ENCODE assay signal across 23 cellular contexts in genomic region chr1:234732671-234733390, GRCh38.
DNase-seq lines count a peak whose midpoint lies in the region; ATAC-seq, FAIRE-seq and TF ChIP-seq lines count a peak whose summit lies in the region.
"Had no signal": no experiment of that assay in that cellular context is flagged by ENCODE, and none has a peak within 500 bp of the region (broad histone marks: within the 10 kb centered on the region; RNA-seq: fewer than 3 reads in every experiment).

No MANE protein-coding gene starts in this region.

- H4K91ac ChIP-seq in H1 (replicated peaks; ENCODE audit: insufficient read length, low read length): no peak overlapping the region

- no peaks in the 10 kb centered on the region for H3K79me2 ChIP-seq in H1 (ENCODE audit: control insufficient read depth in 1 of 2, insufficient read depth in 2 of 2, low read length in 2 of 2)

- no peaks in the 10 kb centered on the region for H3K9me3 ChIP-seq in KOPT-K1 (ENCODE audit: insufficient read depth, low read length, poor library complexity, severe bottlenecking)
- H3K9me3 ChIP-seq in H1 (ENCODE audit: insufficient read depth in 2 of 2, low read depth in 1 of 2, low read length in 1 of 2): no peaks in the 10 kb centered on the region
- H3K9me3 ChIP-seq: vagina had no signal

- no peak for FAIRE-seq in H1 (lab: Jason Lieb, UNC)
- FAIRE-seq: GM18507, kidney had no signal

- no peak overlapping the region for H3K4me3 Mint-ChIP-seq in activated naive CD4-positive, alpha-beta T cell treated with anti-CD3 and anti-CD28 coated beads, Interleukin-2, amount 10 ng/mL, durations not matched to agents 7 days and 5 days
- H3K4me3 Mint-ChIP-seq in stimulated activated naive B cell treated with anti-CD40 and anti-IgM and Interleukin-4, amounts not matched to agents 10 μg/mL and 1 μg/mL and 100 μg/mL, for 72 hours: no peak overlapping the region
- H3K4me3 Mint-ChIP-seq in effector memory CD8-positive, alpha-beta T cell: no peak overlapping the region

- H3K9ac ChIP-seq in H1 (replicated peaks in 1 of 4; ENCODE audit: extremely low read depth in 1 of 4, low read depth in 3 of 4, low read length in 3 of 4): no peak overlapping the region

- H3K79me1 ChIP-seq in H1 (ENCODE audit: low read depth, low read length): no peaks in the 10 kb centered on the region

- H3K9me3 Mint-ChIP-seq in activated naive CD4-positive, alpha-beta T cell treated with anti-CD3 and anti-CD28 coated beads, Interleukin-2, amount 10 ng/mL, durations not matched to agents 7 days and 5 days: no peaks in the 10 kb centered on the region
- H3K9me3 Mint-ChIP-seq in stimulated activated naive B cell treated with anti-CD40 and anti-IgM and Interleukin-4, amounts not matched to agents 10 μg/mL and 1 μg/mL and 100 μg/mL, for 72 hours: no peaks in the 10 kb centered on the region
- H3K9me3 Mint-ChIP-seq in effector memory CD8-positive, alpha-beta T cell: no peaks in the 10 kb centered on the region

- H2BK20ac ChIP-seq in H1 (ENCODE audit: low read length): no peak overlapping the region

- 0 out of 2 replicates have a peak overlapping the region, but pooled peaks have one; percentile 23 for H2BK12ac ChIP-seq in H1 (ENCODE audit: low read depth, low read length)

- no peak overlapping the region; the same call in 1 of the 2 replicates for H3K18ac ChIP-seq in H1 (ENCODE audit: extremely low read depth, low read length)

- no peak overlapping the region for H2BK120ac ChIP-seq in H1 (replicated peaks; ENCODE audit: low read depth, low read length)

- no peak overlapping the region for H4K5ac ChIP-seq in H1 (ENCODE audit: insufficient read length, low read depth, low read length)

- no peak overlapping the region for H3K14ac ChIP-seq in H1 (ENCODE audit: insufficient read length)

- H3K23ac ChIP-seq in H1 (ENCODE audit: insufficient read length): no peak overlapping the region

- no peak overlapping the region for H3K4me2 ChIP-seq in H1 (ENCODE audit: insufficient read depth in 1 of 2, low read depth in 2 of 2, low read length in 2 of 2)

- WGBS in H1 (ENCODE audit: extremely low coverage in 1 of 2, insufficient coverage in 1 of 2, insufficient read length in 1 of 2, insufficient replicate concordance in 2 of 2, low coverage in 1 of 2, low lambda C conversion rate in 2 of 2, missing lambda C conversion rate in 1 of 2), 2 experiments: 93% methylated on average over 16 of the region's 16 CpGs; no CpG with 5 or more reads in 1 of the 2 experiments

- H3K4me1 ChIP-seq in H1 (replicated peaks in 1 of 4; ENCODE audit: control insufficient read depth in 3 of 4, insufficient read depth in 4 of 4, low read length in 3 of 4): no peaks in the 10 kb centered on the region; a peak in 1 of 7 replicates

- DNase-seq in activated naive CD4-positive, alpha-beta T cell treated with anti-CD3 and anti-CD28 coated beads, Interleukin-2, amount 10 ng/mL, durations not matched to agents 7 days and 5 days: no peak
- no peak for DNase-seq in activated naive CD4-positive, alpha-beta T cell (lab: John Stamatoyannopoulos, UW)
- DNase-seq in H1 (ENCODE audit: low read depth in 1 of 2, low spot score in 2 of 2): no peak
- no peak for DNase-seq in stimulated activated naive B cell treated with anti-CD40 and anti-IgM and Interleukin-4, amounts not matched to agents 10 μg/mL and 1 μg/mL and 100 μg/mL, for 72 hours
- no peak for DNase-seq in effector CD8-positive, alpha-beta T cell (lab: John Stamatoyannopoulos, UW)
- DNase-seq in effector memory CD8-positive, alpha-beta T cell: no peak
- DNase-seq: activated CD4-positive, alpha-beta T cell treated with anti-CD3 and anti-CD28 coated beads for 1 hour; brain microvascular endothelial cell; cortex of kidney; foreskin keratinocyte; hypothalamus; KBM-7; kidney; NCI-H1930; NCI-H446; NK-92 treated with Interleukin-12 subunit alpha and Interleukin-12 subunit beta, amount 100 ng/mL, for 24 hours; stimulated activated CD4-positive, alpha-beta T cell treated with anti-CD3 and anti-CD28 coated beads, Interleukin-2, amount 100 ng/mL, for 48 hours had no signal

- H4K8ac ChIP-seq in H1 (ENCODE audit: extremely low read depth, insufficient read depth, low read length): no peak overlapping the region

- H3K27ac ChIP-seq in KOPT-K1 (ENCODE audit: low read depth, low read length, poor library complexity, severe bottlenecking) (peak overlapping the region; percentile 79), H1 (ENCODE audit: low read depth, low read length) (no peak overlapping the region)
- H3K27ac ChIP-seq: SK-N-MC, vagina had no signal

- POLR2A ChIA-PET in H1 (lab: Charles Lee; ENCODE audit: partially characterized antibody): interaction anchor here (1.2 kb wide), 1 partner anchor 123 kb away, joined by 3 read pairs; the partner anchor contains the start of gene IRF2BP2

- no peak for TF ChIP-seq POLR2A in H1 (IDR thresholded peaks at IDR 0.05; ENCODE audit: control extremely low read depth in 1 of 2, low read depth in 2 of 2, low read length in 2 of 2)

- H3K56ac ChIP-seq in H1 (replicated peaks; ENCODE audit: insufficient read length, low read depth, low read length): no peak overlapping the region

- H3K36me3 ChIP-seq in KOPT-K1 (ENCODE audit: insufficient read depth, low read length) (no peaks in the 10 kb centered on the region), H1 (ENCODE audit: control insufficient read depth in 2 of 4, insufficient read depth in 4 of 4, low read length in 3 of 4) (no peaks in the 10 kb centered on the region)
- H3K36me3 ChIP-seq: brain microvascular endothelial cell, vagina had no signal

- H4K20me1 ChIP-seq in H1 (replicated peaks in 1 of 2; ENCODE audit: control insufficient read depth in 1 of 2, insufficient read depth in 2 of 2, low read length in 2 of 2): no peaks in the 10 kb centered on the region

- peak overlapping the region; percentile 40; the same call in 1 of the 2 replicates for H2BK15ac ChIP-seq in H1 (ENCODE audit: low read length)

- H3K27me3 Mint-ChIP-seq in activated naive CD4-positive, alpha-beta T cell treated with anti-CD3 and anti-CD28 coated beads, Interleukin-2, amount 10 ng/mL, durations not matched to agents 7 days and 5 days: no peaks in the 10 kb centered on the region
- no peaks in the 10 kb centered on the region for H3K27me3 Mint-ChIP-seq in stimulated activated naive B cell treated with anti-CD40 and anti-IgM and Interleukin-4, amounts not matched to agents 10 μg/mL and 1 μg/mL and 100 μg/mL, for 72 hours
- H3K27me3 Mint-ChIP-seq in effector memory CD8-positive, alpha-beta T cell: no peaks in the 10 kb centered on the region

- CTCF ChIA-PET in activated naive CD4-positive, alpha-beta T cell treated with anti-CD3 and anti-CD28 coated beads, Interleukin-2, amount 10 ng/mL, durations not matched to agents 7 days and 5 days (lab: Charles Lee): no interaction called here
- CTCF ChIA-PET in H1 (lab: Charles Lee; ENCODE audit: partially characterized antibody): interaction anchor here (0.6 to 1.2 kb wide), 4 partner anchors 9 to 1665 kb away, joined by 3 read pairs; no protein-coding TSS in a partner anchor

- no peak overlapping the region for H2AK5ac ChIP-seq in H1 (ENCODE audit: low read depth, low read length)

- no peak for ATAC-seq in stimulated activated naive B cell treated with anti-CD40 and anti-IgM and Interleukin-4, amounts not matched to agents 10 μg/mL and 1 μg/mL and 100 μg/mL, for 72 hours (replicated peaks)
- no peak for ATAC-seq in effector memory CD8-positive, alpha-beta T cell (replicated peaks)
- no peak for ATAC-seq in GM19463 (IDR thresholded peaks at IDR 0.05; ENCODE audit: unreplicated experiment)

- no peaks in the 10 kb centered on the region for H3K36me3 Mint-ChIP-seq in activated naive CD4-positive, alpha-beta T cell treated with anti-CD3 and anti-CD28 coated beads, Interleukin-2, amount 10 ng/mL, durations not matched to agents 7 days and 5 days
- H3K36me3 Mint-ChIP-seq in stimulated activated naive B cell treated with anti-CD40 and anti-IgM and Interleukin-4, amounts not matched to agents 10 μg/mL and 1 μg/mL and 100 μg/mL, for 72 hours: no peaks in the 10 kb centered on the region
- peaks cover 3% of the 10 kb centered on the region for H3K36me3 Mint-ChIP-seq in effector memory CD8-positive, alpha-beta T cell (ENCODE audit: insufficient read depth)

- no peak overlapping the region for H2AFZ ChIP-seq in H1 (ENCODE audit: low read length)

- no peak overlapping the region for H3K4me3 ChIP-seq in H1 (ENCODE audit: extremely low read depth in 1 of 4, insufficient read depth in 2 of 4, low read depth in 3 of 4, low read length in 4 of 4)
- H3K4me3 ChIP-seq: SK-N-MC, skin epidermis, vagina had no signal

- 0 out of 2 replicates have a peak overlapping the region, but pooled peaks have one; percentile 9 for H2BK5ac ChIP-seq in H1 (ENCODE audit: low read depth, low read length)

- H3K27ac Mint-ChIP-seq in activated naive CD4-positive, alpha-beta T cell treated with anti-CD3 and anti-CD28 coated beads, Interleukin-2, amount 10 ng/mL, durations not matched to agents 7 days and 5 days: peak overlapping the region; percentile 94
- H3K27ac Mint-ChIP-seq in stimulated activated naive B cell treated with anti-CD40 and anti-IgM and Interleukin-4, amounts not matched to agents 10 μg/mL and 1 μg/mL and 100 μg/mL, for 72 hours: peak overlapping the region; percentile 28
- no peak overlapping the region for H3K27ac Mint-ChIP-seq in effector memory CD8-positive, alpha-beta T cell

- H3K27me3 ChIP-seq in H1 (replicated peaks in 1 of 4; ENCODE audit: control insufficient read depth in 3 of 4, extremely low read depth in 1 of 4, insufficient read depth in 3 of 4, low read length in 3 of 4): 0 out of 7 replicates have a peak, but pooled peaks cover 0 to 2% (median 0%) of the 10 kb centered on the region in 4 experiments
- H3K27me3 ChIP-seq: brain microvascular endothelial cell, foreskin keratinocyte, vagina had no signal

- H3K4me1 Mint-ChIP-seq in activated naive CD4-positive, alpha-beta T cell treated with anti-CD3 and anti-CD28 coated beads, Interleukin-2, amount 10 ng/mL, durations not matched to agents 7 days and 5 days: peaks cover 53% of the 10 kb centered on the region
- H3K4me1 Mint-ChIP-seq in stimulated activated naive B cell treated with anti-CD40 and anti-IgM and Interleukin-4, amounts not matched to agents 10 μg/mL and 1 μg/mL and 100 μg/mL, for 72 hours: peaks cover 40 to 43% of the 10 kb centered on the region in 2 donors
- H3K4me1 Mint-ChIP-seq in effector memory CD8-positive, alpha-beta T cell (ENCODE audit: low read depth in 2 of 2): peaks cover 17 to 28% of the 10 kb centered on the region in 2 donors

- H3K4ac ChIP-seq in H1 (replicated peaks; ENCODE audit: insufficient read length, low read depth, low read length): no peak overlapping the region

- TF ChIP-seq EP300 in H1 (IDR thresholded peaks at IDR 0.05; ENCODE audit: borderline replicate concordance in 1 of 2, low read depth in 2 of 2, low read length in 2 of 2): no peak

- no peaks in the 10 kb centered on the region for H3K23me2 ChIP-seq in H1 (ENCODE audit: low read depth, low read length)

- TF ChIP-seq CTCF in H1 (IDR thresholded peaks at IDR 0.05; ENCODE audit: control extremely low read depth in 1 of 3, insufficient read depth in 1 of 3, low read depth in 1 of 3, low read length in 3 of 3): no peak

- no peak for TF ChIP-seq RAD21 in H1 (IDR thresholded peaks at IDR 0.05 in 1 of 2, conservative IDR thresholded peaks at IDR 0.05 in 1 of 2; ENCODE audit: low read depth in 2 of 2, low read length in 2 of 2)

Comparison
In these comparisons a context has a peak if more than half of its experiments do, and no peak if none do; other contexts are left out.
1. H3K27ac Mint-ChIP-seq: peak in activated naive CD4-positive, alpha-beta T cell treated with anti-CD3 and anti-CD28 coated beads, Interleukin-2, amount 10 ng/mL, durations not matched to agents 7 days and 5 days (single experiment) and stimulated activated naive B cell treated with anti-CD40 and anti-IgM and Interleukin-4, amounts not matched to agents 10 μg/mL and 1 μg/mL and 100 μg/mL, for 72 hours (single experiment); none in effector memory CD8-positive, alpha-beta T cell (0 of 2).